ENCODE assay signal across 18 cellular contexts in the genomic region with DNA sequence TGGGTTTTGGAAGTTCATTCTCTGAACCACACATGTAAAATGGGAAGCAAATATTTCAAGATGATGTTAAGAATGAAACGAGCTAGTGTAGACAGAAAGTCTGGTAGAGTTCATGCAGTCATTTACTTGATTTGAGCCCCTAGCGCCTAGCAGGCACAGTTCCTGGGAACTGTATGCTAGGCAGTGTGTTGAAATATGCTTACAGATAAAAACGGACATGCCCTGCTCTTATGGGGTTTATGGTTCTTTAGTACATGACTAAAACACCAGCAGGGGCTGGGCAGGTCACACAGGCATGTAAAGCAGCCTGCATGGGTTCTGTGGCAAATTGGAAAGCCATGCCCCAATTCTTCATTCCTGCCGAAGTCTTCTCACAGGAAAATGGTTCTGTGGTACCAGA. TPM values are rescaled to one million over a fixed set of nuclear protein-coding genes. Genes with fewer than 3 reads are reported as not detected.
DNase-seq lines count a peak whose midpoint lies in the region; ATAC-seq and TF ChIP-seq lines count a peak whose summit lies in the region.
"Had no signal": no experiment of that assay in that cellular context is flagged by ENCODE, and none has a peak within 500 bp of the region (broad histone marks: within the 10 kb centered on the region; RNA-seq: fewer than 3 reads in every experiment).

No MANE protein-coding gene starts in this region.

- TF ChIP-seq RAD21 in SK-N-SH (IDR thresholded peaks at IDR 0.05; ENCODE audit: low read length) = no peak

- H3K79me2 ChIP-seq in SK-N-SH (ENCODE audit: insufficient read depth) = no peaks in the 10 kb centered on the region

- peaks cover 26 to 57% (median 43%) of the 10 kb centered on the region in 3 donors for H3K4me1 Mint-ChIP-seq in IgD-negative memory B cell
- H3K4me1 Mint-ChIP-seq in stimulated activated memory B cell treated with anti-CD40 and anti-IgM and Interleukin-4, amounts not matched to agents 10 μg/mL and 1 μg/mL and 100 μg/mL, for 72 hours = peaks cover 51% of the 10 kb centered on the region

- H3K36me3 ChIP-seq in SK-N-SH (replicated peaks in 1 of 2; ENCODE audit: control insufficient read depth in 1 of 2, insufficient read depth in 2 of 2, low read length in 1 of 2) (no peaks in the 10 kb centered on the region), mesenchymal stem cell (ENCODE audit: control insufficient read depth in 1 of 2, insufficient read depth in 2 of 2, low read depth in 1 of 2, low read length in 2 of 2) (no peaks in the 10 kb centered on the region)

- H4K91ac ChIP-seq in mesenchymal stem cell (ENCODE audit: low read length) = no peak overlapping the region

- H3F3A ChIP-seq in SK-N-SH (replicated peaks; ENCODE audit: insufficient read depth) = no peaks in the 10 kb centered on the region

- no peak for TF ChIP-seq EP300 in SK-N-SH (IDR thresholded peaks at IDR 0.05; ENCODE audit: borderline replicate concordance in 1 of 2, low read depth in 1 of 2, low read length in 1 of 2)

- H3K27ac Mint-ChIP-seq in IgD-negative memory B cell = peak overlapping the region in 2 of 3 donors; percentile 52 to 61
- H3K27ac Mint-ChIP-seq in stimulated activated memory B cell treated with anti-CD40 and anti-IgM and Interleukin-4, amounts not matched to agents 10 μg/mL and 1 μg/mL and 100 μg/mL, for 72 hours = peak overlapping the region; percentile 64
- H3K27ac Mint-ChIP-seq: CD8-positive, alpha-beta T cell; GM23338; H9 had no signal

- intact Hi-C loops in left ventricle myocardium superior (cut with micrococcal nuclease) = no loop called here
- intact Hi-C loops in cardiac septum (cut with DNase I) = no loop called here

- no peak overlapping the region for H2BK15ac ChIP-seq in mesenchymal stem cell (ENCODE audit: low read depth, poor library complexity, severe bottlenecking)

- H2AFZ ChIP-seq in SK-N-SH (ENCODE audit: low read depth) (no peak overlapping the region), mesenchymal stem cell (ENCODE audit: low read depth, low read length) (no peak overlapping the region)
- H2AFZ ChIP-seq: GM23338 had no signal

- H3K27me3 Mint-ChIP-seq in IgD-negative memory B cell = no peaks in the 10 kb centered on the region
- H3K27me3 Mint-ChIP-seq in stimulated activated memory B cell treated with anti-CD40 and anti-IgM and Interleukin-4, amounts not matched to agents 10 μg/mL and 1 μg/mL and 100 μg/mL, for 72 hours = no peaks in the 10 kb centered on the region

- no peaks in the 10 kb centered on the region for H4K20me1 ChIP-seq in SK-N-SH (ENCODE audit: insufficient read depth)

- CTCF ChIA-PET in SK-N-SH (lab: Yijun Ruan, JAX) = interaction anchor here (1.4 to 1.6 kb wide), 2 partner anchors 17 to 19 kb away, joined by 3 read pairs; no protein-coding TSS in a partner anchor

- no peak overlapping the region for H4K8ac ChIP-seq in mesenchymal stem cell (ENCODE audit: low read length)

- H2BK5ac ChIP-seq in mesenchymal stem cell (ENCODE audit: low read depth, low read length, poor library complexity, severe bottlenecking) = no peak overlapping the region

- no peak overlapping the region for H3K9ac ChIP-seq in SK-N-SH
- no peak overlapping the region for H3K9ac ChIP-seq in mesenchymal stem cell (ENCODE audit: low read length)
- H3K9ac ChIP-seq: BLaER1 treated with 17β-estradiol and CSF1 and Interleukin-3, amounts not matched to agents 10 nM and 100 nM had no signal

- H3K9me3 Mint-ChIP-seq in IgD-negative memory B cell = peaks cover 0 to 4% (median 0%) of the 10 kb centered on the region in 3 donors
- H3K9me3 Mint-ChIP-seq in stimulated activated memory B cell treated with anti-CD40 and anti-IgM and Interleukin-4, amounts not matched to agents 10 μg/mL and 1 μg/mL and 100 μg/mL, for 72 hours = peaks cover 6% of the 10 kb centered on the region

- no peak overlapping the region for H3K14ac ChIP-seq in mesenchymal stem cell (ENCODE audit: low read length in 2 of 2)

- no peak overlapping the region for H3K4ac ChIP-seq in mesenchymal stem cell (ENCODE audit: low read depth in 1 of 2, low read length in 2 of 2)

- TF ChIP-seq CTCF in SK-N-SH (IDR thresholded peaks at IDR 0.05) = no peak

- no peak overlapping the region for H3K4me3 ChIP-seq in SK-N-SH (ENCODE audit: low read depth in 2 of 2, low read length in 1 of 2)
- H3K4me3 ChIP-seq in mesenchymal stem cell (ENCODE audit: insufficient read depth in 1 of 2, low read depth in 1 of 2, low read length in 2 of 2) = no peak overlapping the region
- H3K4me3 ChIP-seq: A549; BLaER1 treated with 17β-estradiol and CSF1 and Interleukin-3, amounts not matched to agents 10 nM and 100 nM; GM23338 had no signal

- peak overlapping the region in 1 of 2 experiments; percentile 24 for H3K18ac ChIP-seq in mesenchymal stem cell (ENCODE audit: low read depth in 1 of 2, low read length in 2 of 2)

- peaks cover 27% of the 10 kb centered on the region for H3K79me1 ChIP-seq in mesenchymal stem cell (replicated peaks; ENCODE audit: low read length, poor library complexity, severe bottlenecking)

- no peak overlapping the region for H2BK120ac ChIP-seq in mesenchymal stem cell (ENCODE audit: low read depth, low read length)

- H3K27me3 ChIP-seq in SK-N-SH (ENCODE audit: insufficient read depth) = no peaks in the 10 kb centered on the region
- no peaks in the 10 kb centered on the region for H3K27me3 ChIP-seq in mesenchymal stem cell (ENCODE audit: control insufficient read depth in 1 of 2, insufficient read depth in 1 of 2, low read length in 2 of 2)
- H3K27me3 ChIP-seq: BLaER1 treated with 17β-estradiol and CSF1 and Interleukin-3, amounts not matched to agents 10 nM and 100 nM had no signal

- H3K4me2 ChIP-seq in SK-N-SH (no peak overlapping the region), mesenchymal stem cell (ENCODE audit: low read length, poor library complexity, severe bottlenecking) (no peak overlapping the region)
- H3K4me2 ChIP-seq: A549, GM23338 had no signal

- H3K9me3 ChIP-seq in SK-N-SH (no peaks in the 10 kb centered on the region), mesenchymal stem cell (ENCODE audit: control insufficient read depth, low read length) (peaks cover 6% of the 10 kb centered on the region)

- H2AK5ac ChIP-seq in mesenchymal stem cell (ENCODE audit: low read length, severe bottlenecking) = no peak overlapping the region

- H2BK12ac ChIP-seq in mesenchymal stem cell (ENCODE audit: low read length in 2 of 2) = no peak overlapping the region

- DNase-seq in left ventricle myocardium superior = no peak
- no peak for DNase-seq in cardiac septum (ENCODE audit: low spot score)
- DNase-seq in amniotic epithelial cell (ENCODE audit: low read depth) = peak; percentile 56
- no peak for DNase-seq in SK-N-SH
- DNase-seq in mesenchymal stem cell = no peak
- DNase-seq: AML-193; Caco-2; CD8-positive, alpha-beta T cell; H9; Kasumi-1; NCI-H526 treated with DMSO at 0.1 percent for 48 hours; RPMI8226; SHP77 had no signal

- no peaks in the 10 kb centered on the region for H3K9me2 ChIP-seq in SK-N-SH

- H3K4me3 Mint-ChIP-seq in IgD-negative memory B cell = no peak overlapping the region
- H3K4me3 Mint-ChIP-seq in stimulated activated memory B cell treated with anti-CD40 and anti-IgM and Interleukin-4, amounts not matched to agents 10 μg/mL and 1 μg/mL and 100 μg/mL, for 72 hours = no peak overlapping the region
- H3K4me3 Mint-ChIP-seq: CD8-positive, alpha-beta T cell; GM23338; H9 had no signal

- peaks cover 3% of the 10 kb centered on the region for H3K36me3 Mint-ChIP-seq in IgD-negative memory B cell
- peaks cover 21% of the 10 kb centered on the region for H3K36me3 Mint-ChIP-seq in stimulated activated memory B cell treated with anti-CD40 and anti-IgM and Interleukin-4, amounts not matched to agents 10 μg/mL and 1 μg/mL and 100 μg/mL, for 72 hours

- H3K27ac ChIP-seq in SK-N-SH (ENCODE audit: low read depth in 2 of 2, low read length in 1 of 2) (no peak overlapping the region; a peak in 1 of 4 replicates), mesenchymal stem cell (ENCODE audit: low read length, poor library complexity, severe bottlenecking) (no peak overlapping the region)
- H3K27ac ChIP-seq: A549; BLaER1 treated with 17β-estradiol and CSF1 and Interleukin-3, amounts not matched to agents 10 nM and 100 nM had no signal

- H3K4me1 ChIP-seq in SK-N-SH (ENCODE audit: control insufficient read depth in 1 of 2, insufficient read depth in 2 of 2, low read depth in 1 of 2, low read length in 1 of 2) (peaks cover 0 to 2% of the 10 kb centered on the region in 2 experiments; a peak in 1 of 4 replicates), mesenchymal stem cell (ENCODE audit: control insufficient read depth, insufficient read depth, low read depth, low read length) (peaks cover 3% of the 10 kb centered on the region)
- H3K4me1 ChIP-seq: A549, Caco-2 had no signal

- WGBS in SK-N-SH (ENCODE audit: low lambda C conversion rate) = 62% methylated on average over 4 of the region's 4 CpGs
- WGBS in mesenchymal stem cell = 73% methylated on average over 4 of the region's 4 CpGs

- POLR2A ChIA-PET in SK-N-SH (lab: Yijun Ruan, JAX) = no interaction called here

- H3K23ac ChIP-seq in mesenchymal stem cell (ENCODE audit: low read length in 2 of 2) = no peak overlapping the region

- ATAC-seq in left ventricle myocardium superior = peak; percentile 34
- no peak for ATAC-seq in stimulated activated memory B cell treated with anti-CD40 and anti-IgM and Interleukin-4, amounts not matched to agents 10 μg/mL and 1 μg/mL and 100 μg/mL, for 72 hours
- ATAC-seq: A549; CD8-positive, alpha-beta T cell had no signal

TF ChIP-seq in SK-N-SH, 30 proteins besides CTCF, POLR2A, EP300 and RAD21 (continues in another document):
- TF ChIP-seq EZH2phosphoT487 (IDR thresholded peaks at IDR 0.05; ENCODE audit: borderline replicate concordance, low read depth) = no peak

RNA-seq across cellular contexts. Expression of a gene that starts 27.3 kb away (rescaled TPM):
- total RNA-seq in left ventricle myocardium superior = 98.1 TPM
- total RNA-seq in cardiac septum = 75.3 TPM
- 14.0 TPM for polyA plus RNA-seq in IgD-negative memory B cell
- polyA plus RNA-seq in SK-N-SH (2012; rRNA removed) = 18.2 and 20.6 TPM in 2 replicates
- polyA plus RNA-seq in SK-N-SH (2012; cell fraction: cytosol; rRNA removed) = 18.2 and 21.6 TPM in 2 replicates
- 10.5 and 14.6 TPM in 2 replicates for polyA plus RNA-seq in SK-N-SH (2012; cell fraction: nucleus; rRNA removed)
- polyA plus RNA-seq in mesenchymal stem cell (2013, experiment 1 of 2) = 75.8 TPM
- 73.2 TPM for polyA plus RNA-seq in mesenchymal stem cell (2013, experiment 2 of 2)
